Comparison of ENCODE assay signal across 34 cellular contexts in genomic region chr11:103968685-103969084, GRCh38.
"Had no signal": no experiment of that assay in that cellular context is flagged by ENCODE, and none has a peak within 500 bp of the region (broad histone marks: within the 10 kb centered on the region; RNA-seq: fewer than 3 reads in every experiment).

No MANE protein-coding gene starts in this region.

- H3K9me3 Mint-ChIP-seq: activated B cell treated with CpG ODN at 0.5 μM for 24 hours; activated CD4-positive, alpha-beta memory T cell treated with anti-CD3 and anti-CD28 coated beads for 36 hours; activated naive CD4-positive, alpha-beta T cell treated with anti-CD3 and anti-CD28 coated beads, Interleukin-2, amount 10 ng/mL, durations not matched to agents 7 days and 5 days; activated naive CD8-positive, alpha-beta T cell treated with anti-CD3 and anti-CD28 coated beads, Interleukin-2, amount 50 U/mL, for 24 hours had no signal

- H3K27me3 Mint-ChIP-seq: activated B cell treated with CpG ODN at 0.5 μM for 24 hours; activated CD4-positive, alpha-beta memory T cell treated with anti-CD3 and anti-CD28 coated beads for 36 hours; activated CD8-positive, alpha-beta memory T cell treated with anti-CD3 and anti-CD28 coated beads, Interleukin-2, amount 10 ng/mL, durations not matched to agents 7 days and 5 days; activated naive CD4-positive, alpha-beta T cell treated with anti-CD3 and anti-CD28 coated beads, Interleukin-2, amount 10 ng/mL, durations not matched to agents 7 days and 5 days; activated naive CD8-positive, alpha-beta T cell; activated naive CD8-positive, alpha-beta T cell treated with anti-CD3 and anti-CD28 coated beads, Interleukin-2, amount 50 U/mL, for 24 hours had no signal

- H3K9me3 ChIP-seq: body of pancreas, breast epithelium, Peyer's patch had no signal

- H3K27ac ChIP-seq: body of pancreas, breast epithelium, Peyer's patch, VCaP had no signal

- H3K4me3 Mint-ChIP-seq: activated B cell treated with CpG ODN at 0.5 μM for 24 hours; activated CD4-positive, alpha-beta memory T cell treated with anti-CD3 and anti-CD28 coated beads for 36 hours; activated CD8-positive, alpha-beta memory T cell treated with anti-CD3 and anti-CD28 coated beads, Interleukin-2, amount 10 ng/mL, durations not matched to agents 7 days and 5 days; activated naive CD4-positive, alpha-beta T cell treated with anti-CD3 and anti-CD28 coated beads, Interleukin-2, amount 10 ng/mL, durations not matched to agents 7 days and 5 days; activated naive CD8-positive, alpha-beta T cell; activated naive CD8-positive, alpha-beta T cell treated with anti-CD3 and anti-CD28 coated beads, Interleukin-2, amount 50 U/mL, for 24 hours had no signal

- H3K4me1 Mint-ChIP-seq: activated B cell treated with CpG ODN at 0.5 μM for 24 hours; activated CD8-positive, alpha-beta memory T cell treated with anti-CD3 and anti-CD28 coated beads, Interleukin-2, amount 10 ng/mL, durations not matched to agents 7 days and 5 days; activated naive CD4-positive, alpha-beta T cell treated with anti-CD3 and anti-CD28 coated beads, Interleukin-2, amount 10 ng/mL, durations not matched to agents 7 days and 5 days; activated naive CD8-positive, alpha-beta T cell treated with anti-CD3 and anti-CD28 coated beads, Interleukin-2, amount 50 U/mL, for 24 hours had no signal

- H3K4me1 ChIP-seq: body of pancreas, breast epithelium, Peyer's patch had no signal

- FAIRE-seq: K562 had no signal

- H3K27me3 ChIP-seq: body of pancreas, breast epithelium, Peyer's patch had no signal

- H3K27ac Mint-ChIP-seq: activated B cell treated with CpG ODN at 0.5 μM for 24 hours; activated CD4-positive, alpha-beta memory T cell treated with anti-CD3 and anti-CD28 coated beads for 36 hours; activated CD8-positive, alpha-beta memory T cell treated with anti-CD3 and anti-CD28 coated beads, Interleukin-2, amount 10 ng/mL, durations not matched to agents 7 days and 5 days; activated naive CD4-positive, alpha-beta T cell treated with anti-CD3 and anti-CD28 coated beads, Interleukin-2, amount 10 ng/mL, durations not matched to agents 7 days and 5 days; activated naive CD8-positive, alpha-beta T cell; activated naive CD8-positive, alpha-beta T cell treated with anti-CD3 and anti-CD28 coated beads, Interleukin-2, amount 50 U/mL, for 24 hours had no signal

- DNase-seq: activated B cell treated with CpG ODN at 0.5 μM for 24 hours; activated CD4-positive, alpha-beta memory T cell treated with anti-CD3 and anti-CD28 coated beads for 36 hours; activated CD4-positive, alpha-beta T cell treated with anti-CD3 and anti-CD28 coated beads for 4 hours; activated CD4-positive, alpha-beta T cell treated with anti-CD3 and anti-CD28 coated beads, Interleukin-2, amount 50 U/mL, for 1 hour; activated CD4-positive, CD25-positive, alpha-beta regulatory T cell treated with anti-CD3 and anti-CD28 coated beads, Interleukin-2, amount 50 U/mL, for 72 hours; activated CD8-positive, alpha-beta memory T cell treated with anti-CD3 and anti-CD28 coated beads, Interleukin-2, amount 10 ng/mL, durations not matched to agents 7 days and 5 days; activated CD8-positive, alpha-beta memory T cell treated with anti-CD3 and anti-CD28 coated beads, Interleukin-2, amount 50 U/mL, for 48 hours; activated effector memory CD4-positive, alpha-beta T cell treated with Interleukin-2 at 50 U/mL for 16 hours; activated naive CD4-positive, alpha-beta T cell treated with anti-CD3 and anti-CD28 coated beads, Interleukin-2, amount 10 ng/mL, durations not matched to agents 7 days and 5 days; activated naive CD8-positive, alpha-beta T cell treated with anti-CD3 and anti-CD28 coated beads, Interleukin-2, amount 50 U/mL, for 24 hours; activated T-cell treated with anti-CD3 and anti-CD28 coated beads, Interleukin-2, amount 50 U/mL, for 48 hours; amniotic stem cell; aorta; body of pancreas; cerebellar nuclear complex; NCI-H1417 treated with DMSO at 0.1 percent for 48 hours; NCI-H187 treated with DMSO at 0.1 percent for 48 hours; NCI-H2081; NCI-H2171 treated with DMSO at 0.1 percent for 48 hours; NCI-H2227 treated with DMSO at 0.1 percent for 48 hours; NCI-H446; NCI-H524 treated with DMSO at 0.1 percent for 48 hours; NK-92 treated with Interleukin-12 subunit alpha and Interleukin-12 subunit beta, amount 100 ng/mL, for 24 hours; PC-3; Peyer's patch; RPMI8226; SW 1271; T-helper 1 cell; T-helper 2 cell; T-helper 9 cell had no signal

- H3K4me3 ChIP-seq: body of pancreas, breast epithelium, K562, Peyer's patch had no signal

- H3K36me3 Mint-ChIP-seq: activated CD4-positive, alpha-beta memory T cell treated with anti-CD3 and anti-CD28 coated beads for 36 hours; activated CD8-positive, alpha-beta memory T cell treated with anti-CD3 and anti-CD28 coated beads, Interleukin-2, amount 10 ng/mL, durations not matched to agents 7 days and 5 days; activated naive CD4-positive, alpha-beta T cell treated with anti-CD3 and anti-CD28 coated beads, Interleukin-2, amount 10 ng/mL, durations not matched to agents 7 days and 5 days; activated naive CD8-positive, alpha-beta T cell had no signal

- H3K36me3 ChIP-seq: breast epithelium, Peyer's patch had no signal

- ATAC-seq: activated CD8-positive, alpha-beta memory T cell treated with anti-CD3 and anti-CD28 coated beads, Interleukin-2, amount 10 ng/mL, durations not matched to agents 7 days and 5 days; activated naive CD8-positive, alpha-beta T cell treated with anti-CD3 and anti-CD28 coated beads, Interleukin-2, amount 50 U/mL, for 24 hours; body of pancreas; K562; PC-3 had no signal
